24 cellular contexts compared by ENCODE assay signal in the genomic region with DNA sequence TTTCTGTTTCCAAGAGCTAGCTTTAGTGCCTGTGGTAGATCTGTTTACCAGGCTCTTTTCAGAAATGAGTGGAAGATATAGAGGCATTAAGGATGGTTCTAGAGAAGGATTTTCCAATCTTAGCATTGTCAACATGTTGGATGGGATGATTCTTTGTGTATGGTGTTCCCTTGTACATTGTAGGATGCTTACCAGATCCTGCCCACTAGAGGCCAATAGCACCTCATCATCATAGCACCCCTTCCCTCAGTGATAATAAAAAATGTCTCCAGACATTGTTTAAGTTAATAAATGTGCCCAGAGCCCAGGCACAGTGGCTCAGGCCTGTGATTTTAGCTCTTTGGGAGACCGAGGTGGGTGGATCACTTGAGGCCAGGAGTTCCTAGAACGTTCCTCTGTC.
"Had no signal": no experiment of that assay in that cellular context is flagged by ENCODE, and none has a peak within 500 bp of the region (broad histone marks: within the 10 kb centered on the region; RNA-seq: fewer than 3 reads in every experiment).

No MANE protein-coding gene starts in this region.

- FAIRE-seq: small intestine had no signal

- H3K79me2 ChIP-seq: parathyroid adenoma had no signal

- H3K4me3 ChIP-seq: neural progenitor cell, ovary, psoas muscle, right lobe of liver, sigmoid colon, stomach, thoracic aorta, thyroid gland, tibial nerve, upper lobe of right lung, uterus had no signal

- H3K9ac ChIP-seq: neural progenitor cell, parathyroid adenoma had no signal

- H2AFZ ChIP-seq: neural progenitor cell, parathyroid adenoma had no signal

- H3K27me3 ChIP-seq: neural progenitor cell, ovary, right lobe of liver, sigmoid colon, stomach, thyroid gland, tibial nerve, upper lobe of right lung, uterus had no signal

- H3K9me3 ChIP-seq: ovary, psoas muscle, right lobe of liver, stomach, thoracic aorta, thyroid gland, tibial nerve, upper lobe of right lung, uterus had no signal

- ATAC-seq: natural killer cell; psoas muscle; right cardiac atrium; right lobe of liver; stimulated activated effector memory CD8-positive, alpha-beta T cell treated with anti-CD3 and anti-CD28 coated beads, Interleukin-12 subunit alpha, Interleukin-12 subunit beta, amount 100 ng/mL, for 72 hours; stimulated activated naive B cell treated with anti-CD40 and anti-IgM and Interleukin-4, amounts not matched to agents 10 μg/mL and 1 μg/mL and 100 μg/mL, for 72 hours; upper lobe of right lung had no signal

- H3K36me3 ChIP-seq: neural progenitor cell, ovary, right lobe of liver, sigmoid colon, stomach, thoracic aorta, thyroid gland, tibial nerve, upper lobe of right lung had no signal

- DNase-seq: natural killer cell; occipital lobe; ovary; posterior cingulate gyrus; psoas muscle; right cardiac atrium; right lobe of liver; sigmoid colon; small intestine; stimulated activated CD4-positive, alpha-beta T cell treated with anti-CD3 and anti-CD28 coated beads, Interleukin-15, amount 100 ng/mL, for 24 hours; stimulated activated CD4-positive, alpha-beta T cell treated with anti-CD3 and anti-CD28 coated beads, Interleukin-2, amount 100 ng/mL, for 24 hours; stimulated activated CD4-positive, alpha-beta T cell treated with anti-CD3 and anti-CD28 coated beads, Interleukin-2, amount 100 ng/mL, for 48 hours; stimulated activated CD4-positive, alpha-beta T cell treated with anti-CD3 and anti-CD28 coated beads, Interleukin-4, amount 100 ng/mL, for 24 hours; stimulated activated naive B cell treated with anti-CD40 and anti-IgM and Interleukin-4, amounts not matched to agents 10 μg/mL and 1 μg/mL and 100 μg/mL, for 72 hours; stimulated activated naive CD4-positive, alpha-beta T cell treated with Interleukin-2 at 50 U/mL for 16 hours; stomach; thyroid gland; upper lobe of right lung; uterus had no signal

- H3K4me1 ChIP-seq: neural progenitor cell, parathyroid adenoma, psoas muscle, right lobe of liver, sigmoid colon, stomach, thyroid gland, tibial nerve, upper lobe of right lung, uterus had no signal

- H3K27ac ChIP-seq: neural progenitor cell, ovary, parathyroid adenoma, psoas muscle, right lobe of liver, sigmoid colon, stomach, thoracic aorta, thyroid gland, tibial nerve, upper lobe of right lung, uterus had no signal

- H3K4me2 ChIP-seq: neural progenitor cell had no signal
